Comparison of ENCODE assay signal across 1 cellular context in the genomic region with DNA sequence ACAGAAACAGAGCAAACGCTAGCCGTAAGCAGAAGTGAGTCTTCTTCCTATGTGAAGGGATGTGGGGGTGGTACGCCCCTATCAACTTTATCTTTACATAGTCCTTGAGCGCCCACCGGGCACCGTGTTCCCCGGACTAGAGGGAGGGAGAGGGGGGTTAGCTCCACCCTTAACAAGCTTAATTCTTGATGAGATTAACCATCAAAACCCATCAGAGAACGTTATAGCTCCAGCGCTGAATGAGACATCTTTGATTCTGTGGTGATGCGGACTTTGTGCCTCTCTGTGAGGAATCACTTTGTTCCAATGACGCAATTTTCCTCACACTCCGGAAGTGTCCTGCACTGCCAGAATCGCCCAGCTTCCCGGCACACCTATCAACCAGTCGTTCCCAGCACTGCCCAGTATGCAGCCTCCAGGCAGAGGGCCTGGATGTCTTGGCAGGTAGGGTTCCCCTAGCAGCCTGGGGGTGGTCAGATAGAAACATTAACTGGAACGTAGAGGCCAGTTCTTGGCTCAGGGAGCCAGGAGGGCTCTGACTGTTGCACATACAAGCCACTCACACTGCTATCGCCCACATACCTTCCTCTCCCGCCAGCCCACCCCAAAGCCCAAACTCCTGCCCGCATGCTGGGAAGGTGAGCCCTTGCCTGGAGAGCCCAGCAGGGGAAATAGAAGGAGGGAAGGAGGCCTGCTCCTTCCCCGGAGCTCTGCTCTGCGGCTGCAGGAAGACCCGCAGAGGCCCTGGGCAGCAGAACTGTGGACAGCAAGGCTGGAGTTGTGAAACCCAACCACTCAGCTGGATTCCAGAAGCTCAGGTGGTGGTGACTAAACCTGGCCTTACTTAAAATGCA.
A peak's percentile ranks its signal among the peaks of the same experiment; 100 is the strongest.
TF ChIP-seq lines count a peak whose summit lies in the region.

No MANE protein-coding gene starts in this region.

TF ChIP-seq in K562, 482 proteins besides CTCF, POLR2A, EP300 and RAD21 (continued from another document):
- no peak for TF ChIP-seq ZFX (CRISPR knock-in tag; IDR thresholded peaks at IDR 0.05)
- no peak for TF ChIP-seq HES1 (IDR thresholded peaks at IDR 0.05; ENCODE audit: low read depth)
- no peak for TF ChIP-seq POLR3G (IDR thresholded peaks at IDR 0.05; ENCODE audit: extremely low read depth, insufficient read length, insufficient replicate concordance)
- no peak for TF ChIP-seq SUPT5H (IDR thresholded peaks at IDR 0.05)
- no peak for TF ChIP-seq ATF1 (CRISPR knock-in tag; IDR thresholded peaks at IDR 0.05)
- 0 out of 2 replicates have a peak, but pooled peaks have one; percentile 10 for TF ChIP-seq ATF1 (tag; IDR thresholded peaks at IDR 0.05)
- TF ChIP-seq ILK (tag; IDR thresholded peaks at IDR 0.05; ENCODE audit: borderline replicate concordance, low read depth) = no peak
- no peak for TF ChIP-seq MAFG (tag; conservative IDR thresholded peaks at IDR 0.05)
- TF ChIP-seq SIX5 (IDR thresholded peaks at IDR 0.05; ENCODE audit: borderline replicate concordance in 1 of 2, insufficient read depth in 1 of 2, low read depth in 1 of 2, low read length in 2 of 2) = no peak
- no peak for TF ChIP-seq TCFL5 (CRISPR knock-in tag; conservative IDR thresholded peaks at IDR 0.05)
- no peak for TF ChIP-seq KLF13 (tag; IDR thresholded peaks at IDR 0.05; ENCODE audit: borderline replicate concordance, low read depth)
